Comparison of ENCODE assay signal across 1 cellular context in the genomic region with DNA sequence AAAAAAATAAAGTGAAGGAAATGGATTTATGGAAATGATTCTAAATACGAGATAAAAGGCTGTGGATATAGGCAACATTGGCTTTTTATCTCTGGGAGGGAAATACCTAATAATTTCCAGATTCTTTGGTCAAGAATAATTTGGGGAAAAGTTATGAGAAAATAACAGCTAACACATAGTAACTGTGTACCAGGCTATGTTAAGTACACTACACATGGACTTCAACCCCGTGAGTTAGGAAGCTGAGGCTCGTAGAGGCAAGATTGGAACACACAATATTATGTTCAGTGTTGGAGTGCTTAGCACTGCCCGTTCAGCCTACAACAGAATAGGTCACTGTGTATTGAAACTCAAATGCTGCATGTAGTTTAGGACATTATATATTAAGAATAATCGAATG.
TF ChIP-seq lines count a peak whose summit lies in the region.

No MANE protein-coding gene starts in this region.

TF ChIP-seq in IMR-90, 13 proteins besides CTCF, POLR2A, EP300 and RAD21 (continued from another document):
- TF ChIP-seq RFX5 (IDR thresholded peaks at IDR 0.05; ENCODE audit: low read depth, low read length): no peak
- TF ChIP-seq MAZ (IDR thresholded peaks at IDR 0.05; ENCODE audit: borderline replicate concordance, low read depth, low read length): no peak
- TF ChIP-seq SMC3 (IDR thresholded peaks at IDR 0.05; ENCODE audit: low read depth, low read length): no peak
- TF ChIP-seq, protein P1, sequence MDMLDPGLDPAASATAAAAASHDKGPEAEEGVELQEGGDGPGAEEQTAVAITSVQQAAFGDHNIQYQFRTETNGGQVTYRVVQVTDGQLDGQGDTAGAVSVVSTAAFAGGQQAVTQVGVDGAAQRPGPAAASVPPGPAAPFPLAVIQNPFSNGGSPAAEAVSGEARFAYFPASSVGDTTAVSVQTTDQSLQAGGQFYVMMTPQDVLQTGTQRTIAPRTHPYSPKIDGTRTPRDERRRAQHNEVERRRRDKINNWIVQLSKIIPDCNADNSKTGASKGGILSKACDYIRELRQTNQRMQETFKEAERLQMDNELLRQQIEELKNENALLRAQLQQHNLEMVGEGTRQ (IDR thresholded peaks at IDR 0.05; ENCODE audit: low read depth, low read length): no peak
- no peak for TF ChIP-seq NFE2L2 (IDR thresholded peaks at IDR 0.05; ENCODE audit: low read depth, low read length)
- no peak for TF ChIP-seq BHLHE40 (IDR thresholded peaks at IDR 0.05; ENCODE audit: low read depth, low read length)
- no peak for TF ChIP-seq CEBPB (IDR thresholded peaks at IDR 0.05; ENCODE audit: low read depth, low read length)
